In the genomic region with DNA sequence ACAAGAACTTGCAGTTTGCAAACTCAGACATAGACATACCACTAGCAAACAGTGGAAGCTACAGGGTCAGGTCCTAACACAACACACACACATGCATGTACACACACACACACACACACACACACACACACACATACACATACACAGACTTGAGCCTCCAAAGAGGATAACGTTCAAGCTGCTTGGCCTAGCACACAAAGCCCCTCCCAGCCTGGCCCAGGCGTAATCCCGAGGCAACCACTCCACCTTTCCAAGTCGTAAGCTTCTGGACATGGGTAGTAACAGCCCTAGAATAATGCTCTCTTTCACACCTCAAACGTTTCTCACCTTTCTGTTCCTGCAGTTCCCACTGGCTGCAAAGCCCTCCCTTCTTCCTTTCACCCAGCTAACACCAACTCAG, we compare ENCODE assay signal across 25 cellular contexts.
"Had no signal": no experiment of that assay in that cellular context is flagged by ENCODE, and none has a peak within 500 bp of the region (broad histone marks: within the 10 kb centered on the region; RNA-seq: fewer than 3 reads in every experiment).

No MANE protein-coding gene starts in this region.

- DNase-seq: activated B cell treated with CpG ODN at 0.5 μM for 24 hours; activated CD8-positive, alpha-beta T cell treated with anti-CD3 and anti-CD28 coated beads, Interleukin-2, amount 10 ng/mL, durations not matched to agents 7 days and 5 days; activated naive CD4-positive, alpha-beta T cell; activated T-cell treated with anti-CD3 and anti-CD28 coated beads for 4 hours; activated T-cell treated with anti-CD3 and anti-CD28 coated beads, Interleukin-2, amount 50 U/mL, for 72 hours; endodermal cell; foreskin fibroblast; left lung; nucleus accumbens; pancreas; psoas muscle; stimulated activated CD4-positive, alpha-beta T cell treated with anti-CD3 and anti-CD28 coated beads, Interleukin-15, amount 100 ng/mL, for 24 hours; stimulated activated CD4-positive, alpha-beta T cell treated with anti-CD3 and anti-CD28 coated beads, Interleukin-2, amount 100 ng/mL, for 24 hours; stimulated activated naive B cell treated with anti-CD40 and anti-IgM and Interleukin-4, amounts not matched to agents 10 μg/mL and 1 μg/mL and 100 μg/mL, for 72 hours; stomach; T-helper 17 cell; T1000; thyroid gland; upper lobe of left lung had no signal

- H3K27me3 Mint-ChIP-seq: activated B cell treated with CpG ODN at 0.5 μM for 24 hours; central memory CD8-positive, alpha-beta T cell; dendritic cell treated with granulocyte-macrophage colony-stimulating factor and Interleukin-4, amounts not matched to agents 40 ng/mL and 50 ng/mL, for 4 days; stimulated activated naive B cell treated with anti-CD40 and anti-IgM and Interleukin-4, amounts not matched to agents 10 μg/mL and 1 μg/mL and 100 μg/mL, for 72 hours; T-helper 17 cell had no signal

- H3K4me1 Mint-ChIP-seq: central memory CD8-positive, alpha-beta T cell; T-helper 17 cell had no signal

- H3K27ac ChIP-seq: breast epithelium, left lung, pancreas, stomach, thyroid gland, upper lobe of left lung, vagina had no signal

- H3K27ac Mint-ChIP-seq: activated B cell treated with CpG ODN at 0.5 μM for 24 hours; activated CD8-positive, alpha-beta T cell treated with anti-CD3 and anti-CD28 coated beads, Interleukin-2, amount 10 ng/mL, durations not matched to agents 7 days and 5 days; activated naive CD4-positive, alpha-beta T cell treated with anti-CD3 and anti-CD28 coated beads, Interleukin-2, amount 50 U/mL, for 72 hours; activated T-cell treated with anti-CD3 and anti-CD28 coated beads, Interleukin-2, amount 50 U/mL, for 72 hours; dendritic cell treated with granulocyte-macrophage colony-stimulating factor and Interleukin-4, amounts not matched to agents 40 ng/mL and 50 ng/mL, for 4 days; endodermal cell; nephron; stimulated activated naive B cell treated with anti-CD40 and anti-IgM and Interleukin-4, amounts not matched to agents 10 μg/mL and 1 μg/mL and 100 μg/mL, for 72 hours; T-helper 17 cell had no signal

- H3K4me3 Mint-ChIP-seq: activated B cell treated with CpG ODN at 0.5 μM for 24 hours; activated CD8-positive, alpha-beta T cell treated with anti-CD3 and anti-CD28 coated beads, Interleukin-2, amount 10 ng/mL, durations not matched to agents 7 days and 5 days; activated T-cell treated with anti-CD3 and anti-CD28 coated beads, Interleukin-2, amount 50 U/mL, for 72 hours; central memory CD8-positive, alpha-beta T cell; dendritic cell treated with granulocyte-macrophage colony-stimulating factor and Interleukin-4, amounts not matched to agents 40 ng/mL and 50 ng/mL, for 4 days; endodermal cell; nephron; stimulated activated naive B cell treated with anti-CD40 and anti-IgM and Interleukin-4, amounts not matched to agents 10 μg/mL and 1 μg/mL and 100 μg/mL, for 72 hours; T-helper 17 cell had no signal

- H3K9me3 ChIP-seq: breast epithelium, left lung, pancreas, psoas muscle, stomach, thyroid gland, upper lobe of left lung, vagina had no signal

- H3K9me3 Mint-ChIP-seq: activated B cell treated with CpG ODN at 0.5 μM for 24 hours; endodermal cell; nephron; stimulated activated naive B cell treated with anti-CD40 and anti-IgM and Interleukin-4, amounts not matched to agents 10 μg/mL and 1 μg/mL and 100 μg/mL, for 72 hours had no signal

- H3K4me1 ChIP-seq: breast epithelium, left lung, thyroid gland, upper lobe of left lung had no signal

- H3K36me3 Mint-ChIP-seq: activated naive CD4-positive, alpha-beta T cell treated with anti-CD3 and anti-CD28 coated beads, Interleukin-2, amount 50 U/mL, for 72 hours had no signal

- H3K27me3 ChIP-seq: breast epithelium, left lung, pancreas, stomach, thyroid gland, upper lobe of left lung, vagina had no signal
